In the genomic region with DNA sequence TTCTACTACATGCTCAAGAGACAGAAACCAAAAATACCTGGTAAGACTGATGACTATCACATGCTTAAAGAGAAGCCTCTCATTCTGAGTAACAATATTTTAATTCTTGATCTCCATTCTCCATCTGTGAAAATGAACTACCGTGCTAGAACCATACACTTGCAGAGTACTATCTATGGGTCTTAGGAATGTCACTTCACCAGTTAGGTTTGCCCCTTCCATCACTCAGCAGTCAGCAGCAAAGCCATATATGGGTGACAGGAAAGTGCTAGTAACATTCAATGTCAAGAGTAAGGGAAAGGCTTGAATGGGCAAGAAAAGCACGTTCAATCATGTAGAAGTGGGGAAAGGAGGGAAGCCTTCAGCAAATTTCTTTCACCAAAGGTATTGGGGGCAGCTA, we compare ENCODE assay signal across 13 cellular contexts. TPM values are rescaled to one million over a fixed set of nuclear protein-coding genes. Genes with fewer than 3 reads are reported as not detected.
DNase-seq lines count a peak whose midpoint lies in the region; ATAC-seq, FAIRE-seq and TF ChIP-seq lines count a peak whose summit lies in the region.
"Had no signal": no experiment of that assay in that cellular context is flagged by ENCODE, and none has a peak within 500 bp of the region (broad histone marks: within the 10 kb centered on the region; RNA-seq: fewer than 3 reads in every experiment).

No MANE protein-coding gene starts in this region.

- no peak overlapping the region for H3K9ac ChIP-seq in mammary epithelial cell (ENCODE audit: insufficient read depth, low read length)
- H3K9ac ChIP-seq in kidney (ENCODE audit: low read length in 2 of 2), result no peak overlapping the region
- no peak overlapping the region for H3K9ac ChIP-seq in smooth muscle cell (ENCODE audit: low read depth)
- H3K9ac ChIP-seq in Karpas-422 (ENCODE audit: low read length), result no peak overlapping the region

- ATAC-seq in right cardiac atrium, result no peak
- ATAC-seq: pancreas had no signal

- 57% methylated on average over 2 of the region's 2 CpGs for WGBS in right cardiac atrium
- WGBS in mammary epithelial cell (ENCODE audit: low coverage, missing lambda C conversion rate), result 5% methylated on average over 2 of the region's 2 CpGs
- 58% methylated on average over 2 of the region's 2 CpGs for WGBS in smooth muscle cell (ENCODE audit: low lambda C conversion rate)

- no peaks in the 10 kb centered on the region for H3K27me3 ChIP-seq in cardiac muscle cell
- no peaks in the 10 kb centered on the region for H3K27me3 ChIP-seq in right cardiac atrium (ENCODE audit: control insufficient read depth, insufficient read depth)
- H3K27me3 ChIP-seq in mammary epithelial cell (ENCODE audit: insufficient read depth, low read length), result no peaks in the 10 kb centered on the region
- H3K27me3 ChIP-seq in smooth muscle cell (ENCODE audit: low read depth), result no peaks in the 10 kb centered on the region
- H3K27me3 ChIP-seq in Karpas-422 (ENCODE audit: low read length), result no peaks in the 10 kb centered on the region
- H3K27me3 ChIP-seq: pancreas had no signal

- H4K20me1 ChIP-seq in mammary epithelial cell (ENCODE audit: insufficient read depth, low read length) (peaks cover 2% of the 10 kb centered on the region), smooth muscle cell (ENCODE audit: low read depth) (peaks cover 62% of the 10 kb centered on the region), Karpas-422 (ENCODE audit: insufficient read depth, low read depth, low read length) (no peaks in the 10 kb centered on the region)

- in situ Hi-C loops in mammary epithelial cell (cut with MboI; ENCODE audit: low sequenced_read_pairs in 2 of 2), result loop anchor here in 1 of 2 donors (10.0 kb wide), 1 partner anchor 70 kb away; a partner anchor contains a TSS

- H3K4me1 ChIP-seq in cardiac muscle cell (ENCODE audit: low read depth), result peaks cover 18% of the 10 kb centered on the region
- no peaks in the 10 kb centered on the region for H3K4me1 ChIP-seq in right cardiac atrium (ENCODE audit: control insufficient read depth, insufficient read depth, low read length)
- peaks cover 18% of the 10 kb centered on the region for H3K4me1 ChIP-seq in mammary epithelial cell (ENCODE audit: insufficient read depth, low read length)
- peaks cover 0 to 4% of the 10 kb centered on the region in 2 donors for H3K4me1 ChIP-seq in kidney (ENCODE audit: control insufficient read depth in 1 of 2, insufficient read depth in 1 of 2, low read depth in 1 of 2, low read length in 2 of 2)
- peaks cover 9% of the 10 kb centered on the region for H3K4me1 ChIP-seq in smooth muscle cell (ENCODE audit: low read depth)
- H3K4me1 ChIP-seq in Karpas-422 (ENCODE audit: low read length), result no peaks in the 10 kb centered on the region

- H3K9me3 ChIP-seq in cardiac muscle cell (ENCODE audit: low read depth) (no peaks in the 10 kb centered on the region), right cardiac atrium (ENCODE audit: control insufficient read depth, low read length) (no peaks in the 10 kb centered on the region), mammary epithelial cell (replicated peaks; ENCODE audit: insufficient read depth, low read length) (no peaks in the 10 kb centered on the region), kidney (ENCODE audit: control insufficient read depth in 1 of 2, low read length in 2 of 2) (no peaks in the 10 kb centered on the region), smooth muscle cell (replicated peaks; ENCODE audit: low read depth) (no peaks in the 10 kb centered on the region), Karpas-422 (ENCODE audit: low read length) (no peaks in the 10 kb centered on the region)
- H3K9me3 ChIP-seq: pancreas had no signal

- peak in 1 of 2 donors; percentile 18 for DNase-seq in cardiac muscle cell (ENCODE audit: low read depth in 1 of 2, low spot score in 1 of 2)
- DNase-seq in right cardiac atrium, result no peak
- DNase-seq in mammary epithelial cell, result peak; percentile 47
- DNase-seq in kidney, result no peak
- DNase-seq in smooth muscle cell (lab: John Stamatoyannopoulos, UW; ENCODE audit: unreplicated experiment), result no peak
- DNase-seq in posterior cingulate gyrus, result no peak
- DNase-seq in Karpas-422, result no peak
- DNase-seq in foreskin fibroblast, result no peak
- DNase-seq: activated CD4-positive, alpha-beta memory T cell treated with anti-CD3 and anti-CD28 coated beads for 36 hours; activated effector memory CD4-positive, alpha-beta T cell treated with Interleukin-2 at 50 U/mL for 16 hours; NCI-H1092 treated with DMSO at 0.1 percent for 48 hours; NCI-H345; pancreas had no signal

- H3K27ac ChIP-seq in cardiac muscle cell, result peak overlapping the region; percentile 85
- H3K27ac ChIP-seq in right cardiac atrium (ENCODE audit: low read length), result no peak overlapping the region
- no peak overlapping the region for H3K27ac ChIP-seq in mammary epithelial cell (ENCODE audit: insufficient read depth, low read depth, low read length)
- peak overlapping the region in 1 of 2 donors; percentile 56 for H3K27ac ChIP-seq in kidney (ENCODE audit: low read depth in 2 of 2, low read length in 2 of 2)
- H3K27ac ChIP-seq in smooth muscle cell (ENCODE audit: low read depth), result peak overlapping the region; percentile 64
- no peak overlapping the region for H3K27ac ChIP-seq in Karpas-422 (ENCODE audit: low read length)

- no peak for FAIRE-seq in kidney (lab: Jason Lieb, UNC)
- FAIRE-seq: pancreas had no signal

- CTCF ChIA-PET in mammary epithelial cell (lab: Charles Lee; ENCODE audit: low non-redundant PET), result no interaction called here

- H3K4me3 ChIP-seq in cardiac muscle cell, result peak overlapping the region; percentile 84
- H3K4me3 ChIP-seq in right cardiac atrium (ENCODE audit: low read length), result no peak overlapping the region
- peak overlapping the region in 2 of 3 experiments; percentile 70 to 87 for H3K4me3 ChIP-seq in mammary epithelial cell (replicated peaks in 1 of 3; ENCODE audit: insufficient read depth in 1 of 3, low read depth in 2 of 3, low read length in 3 of 3)
- peak overlapping the region; percentile 30 to 98 for H3K4me3 ChIP-seq in kidney (ENCODE audit: low read length in 2 of 2)
- no peak overlapping the region for H3K4me3 ChIP-seq in smooth muscle cell
- H3K4me3 ChIP-seq in Karpas-422 (ENCODE audit: low read length), result no peak overlapping the region
- peak overlapping the region in 1 of 2 donors; percentile 80 for H3K4me3 ChIP-seq in foreskin fibroblast (ENCODE audit: low read depth in 1 of 2, low read length in 2 of 2)

- H3K79me2 ChIP-seq in mammary epithelial cell (ENCODE audit: insufficient read depth, low read length) (peaks cover 73% of the 10 kb centered on the region), smooth muscle cell (ENCODE audit: low read depth) (peaks cover 72% of the 10 kb centered on the region), Karpas-422 (ENCODE audit: low read length) (no peaks in the 10 kb centered on the region)

- BruUV-seq in mammary epithelial cell (replicated peaks; lab: Mats Ljungman, UMichigan), result no TSS peak

- H3K36me3 ChIP-seq in cardiac muscle cell (no peaks in the 10 kb centered on the region), mammary epithelial cell (ENCODE audit: insufficient read depth, low read length) (no peaks in the 10 kb centered on the region), kidney (ENCODE audit: control insufficient read depth in 1 of 2, insufficient read depth in 2 of 2, low read length in 2 of 2) (no peaks in the 10 kb centered on the region), smooth muscle cell (ENCODE audit: low read depth) (no peaks in the 10 kb centered on the region), Karpas-422 (ENCODE audit: insufficient read depth, low read length) (no peaks in the 10 kb centered on the region)
- H3K36me3 ChIP-seq: pancreas had no signal

- H3K4me2 ChIP-seq in mammary epithelial cell (ENCODE audit: insufficient read depth, low read depth, low read length) (peak overlapping the region; percentile 68), smooth muscle cell (peak overlapping the region; percentile 100), Karpas-422 (ENCODE audit: low read depth, low read length, poor library complexity, severe bottlenecking) (no peak overlapping the region)

- intact Hi-C loops in right cardiac atrium (cut with DNase I) (no loop called here), mammary epithelial cell (cut with micrococcal nuclease) (loop anchor here (1.0 kb wide), 1 partner anchor 66 kb away; a partner anchor contains a TSS), kidney (cut with DNase I) (no loop called here), posterior cingulate gyrus (cut with DNase I) (loop anchor here (5.0 kb wide), 1 partner anchor 67 kb away; a partner anchor contains a TSS)

- TF ChIP-seq CTCF in cardiac muscle cell (IDR thresholded peaks at IDR 0.05; ENCODE audit: low read depth, low read length) (no peak), mammary epithelial cell (conservative IDR thresholded peaks at IDR 0.05 in 1 of 2, IDR thresholded peaks at IDR 0.05 in 1 of 2; ENCODE audit: extremely low read depth in 1 of 2, insufficient read depth in 1 of 2, low read depth in 1 of 2, low read length in 2 of 2) (no peak), kidney (IDR thresholded peaks at IDR 0.05; ENCODE audit: borderline replicate concordance, extremely low read depth, insufficient read depth) (no peak), smooth muscle cell (IDR thresholded peaks at IDR 0.05; ENCODE audit: borderline replicate concordance, insufficient read depth, poor library complexity, severe bottlenecking) (no peak), foreskin fibroblast (IDR thresholded peaks at IDR 0.05; ENCODE audit: low read depth, low read length) (no peak)

- dilution Hi-C loops in mammary epithelial cell (cut with HindIII; ENCODE audit: low sequenced_read_pairs), result no loop called here

- H2AFZ ChIP-seq in mammary epithelial cell (ENCODE audit: low read depth, low read length) (no peak overlapping the region), smooth muscle cell (ENCODE audit: low read depth) (no peak overlapping the region), Karpas-422 (ENCODE audit: low read length) (no peak overlapping the region)

- peaks cover 4% of the 10 kb centered on the region for H3F3A ChIP-seq in smooth muscle cell (ENCODE audit: low read depth)

- no peaks in the 10 kb centered on the region for H3K9me2 ChIP-seq in Karpas-422 (replicated peaks; ENCODE audit: insufficient read depth, low read length)

RNA-seq across cellular contexts. Expression of a gene that starts 2.3 kb away (rescaled TPM):
- total RNA-seq in cardiac muscle cell (14.1 and 16.9 TPM in 2 replicates), right cardiac atrium (10 to 100 TPM; 15.3 to 18.9 (median 16.0) TPM), mammary epithelial cell (10 to 100 TPM; 14.1 to 23.7 TPM), kidney (25.2 TPM), smooth muscle cell (17.1 and 19.6 TPM in 2 replicates)
- polyA plus RNA-seq in cardiac muscle cell (11.6 and 11.8 TPM in 2 replicates), right cardiac atrium (7.2 TPM), mammary epithelial cell (7.0 TPM), kidney (ENCODE audit: insufficient read depth, low read depth, low replicate concordance) (7.3 TPM), smooth muscle cell (8.1 and 8.8 TPM in 2 replicates)
- 11.9 TPM for polyA minus RNA-seq in mammary epithelial cell
- not detected in 2 replicates for total RNA-seq in Karpas-422 (2014; rRNA removed; shearing (Covaris generic); ENCODE audit: low replicate concordance)

Comparison
In these comparisons a context has a peak if more than half of its experiments do, and no peak if none do; other contexts are left out.
1. H3K27ac ChIP-seq: peak in cardiac muscle cell (single experiment) and smooth muscle cell (single experiment); none in right cardiac atrium (single experiment), mammary epithelial cell (single experiment) and Karpas-422 (single experiment).
2. H3K4me3 ChIP-seq: peak in cardiac muscle cell (single experiment), mammary epithelial cell (2 of 3) and kidney (2 of 2); none in right cardiac atrium (single experiment), smooth muscle cell (single experiment) and Karpas-422 (single experiment).
3. RNA of a gene that starts 2.3 kb away (total RNA-seq): 25.2 TPM in kidney (single experiment), 14.1 to 23.7 TPM in mammary epithelial cell, 17.1 to 19.6 TPM in smooth muscle cell, 14.1 to 16.9 TPM in cardiac muscle cell and 15.3 to 18.9 TPM in right cardiac atrium; not detected in Karpas-422; every median in the first group is over 10 times any median in the second.
4. intact Hi-C loops: an anchor here in mammary epithelial cell (1.0 kb wide) and posterior cingulate gyrus (5.0 kb wide); none called in right cardiac atrium and kidney.